11 cellular contexts compared by ENCODE assay signal in genomic region chr13:71218960-71219359, GRCh38.
DNase-seq lines count a peak whose midpoint lies in the region; ATAC-seq, FAIRE-seq and TF ChIP-seq lines count a peak whose summit lies in the region.
"Had no signal": no experiment of that assay in that cellular context is flagged by ENCODE, and none has a peak within 500 bp of the region (broad histone marks: within the 10 kb centered on the region; RNA-seq: fewer than 3 reads in every experiment).

No MANE protein-coding gene starts in this region.

- H3K4me3 ChIP-seq in A673 (ENCODE audit: low read depth, low read length, poor library complexity, severe bottlenecking) (no peak overlapping the region), endothelial cell of umbilical vein (replicated peaks in 1 of 3; ENCODE audit: insufficient read depth in 1 of 3, low read depth in 1 of 3, low read length in 3 of 3) (no peak overlapping the region)
- H3K4me3 ChIP-seq: sigmoid colon had no signal

- peak; percentile 3 for DNase-seq in A673 (ENCODE audit: low spot score)
- peak; percentile 81 for DNase-seq in NCI-H69 (lab: John Stamatoyannopoulos, UW)
- DNase-seq in endothelial cell of umbilical vein (ENCODE audit: low read depth, low spot score): peak; percentile 49
- DNase-seq in NCI-H446 (lab: John Stamatoyannopoulos, UW): no peak
- no peak for DNase-seq in activated CD4-positive, alpha-beta memory T cell treated with anti-CD3 and anti-CD28 coated beads, Interleukin-2, amount 10 ng/mL, durations not matched to agents 7 days and 5 days
- DNase-seq: CD4-positive, CD25-positive, alpha-beta regulatory T cell; sigmoid colon had no signal

- CTCF ChIA-PET in A673 (lab: Charles Lee) (no interaction called here), endothelial cell of umbilical vein (lab: Charles Lee) (no interaction called here)
- CTCF ChIA-PET in activated CD4-positive, alpha-beta memory T cell treated with anti-CD3 and anti-CD28 coated beads, Interleukin-2, amount 10 ng/mL, durations not matched to agents 7 days and 5 days (lab: Charles Lee): no interaction called here

- H3K36me3 ChIP-seq in A673 (ENCODE audit: insufficient read depth, low read length, poor library complexity, severe bottlenecking): no peaks in the 10 kb centered on the region
- no peaks in the 10 kb centered on the region for H3K36me3 ChIP-seq in endothelial cell of umbilical vein (ENCODE audit: control insufficient read depth in 2 of 2, extremely low read depth in 1 of 2, insufficient read depth in 2 of 2, low read length in 2 of 2)
- H3K36me3 ChIP-seq: sigmoid colon had no signal

- H3K79me2 ChIP-seq in endothelial cell of umbilical vein (ENCODE audit: control insufficient read depth, insufficient read depth, low read length): no peaks in the 10 kb centered on the region

- H3K27ac ChIP-seq in A673 (ENCODE audit: low read depth, low read length, poor library complexity, severe bottlenecking) (no peak overlapping the region), endothelial cell of umbilical vein (ENCODE audit: insufficient read depth, low read depth, low read length) (no peak overlapping the region)
- H3K27ac ChIP-seq: sigmoid colon had no signal

- BruUV-seq in A673 (replicated peaks; lab: Mats Ljungman, UMichigan) (no TSS peak), endothelial cell of umbilical vein (replicated peaks; lab: Mats Ljungman, UMichigan) (no TSS peak)

- no peaks in the 10 kb centered on the region for H3K4me1 Mint-ChIP-seq in stimulated activated memory B cell treated with anti-CD40 and anti-IgM and Interleukin-4, amounts not matched to agents 10 μg/mL and 1 μg/mL and 100 μg/mL, for 72 hours
- no peaks in the 10 kb centered on the region for H3K4me1 Mint-ChIP-seq in activated CD4-positive, alpha-beta memory T cell treated with anti-CD3 and anti-CD28 coated beads, Interleukin-2, amount 10 ng/mL, durations not matched to agents 7 days and 5 days
- H3K4me1 Mint-ChIP-seq: CD4-positive, CD25-positive, alpha-beta regulatory T cell had no signal

- H3K4me3 Mint-ChIP-seq in stimulated activated memory B cell treated with anti-CD40 and anti-IgM and Interleukin-4, amounts not matched to agents 10 μg/mL and 1 μg/mL and 100 μg/mL, for 72 hours: no peak overlapping the region
- no peak overlapping the region for H3K4me3 Mint-ChIP-seq in activated CD4-positive, alpha-beta memory T cell treated with anti-CD3 and anti-CD28 coated beads, Interleukin-2, amount 10 ng/mL, durations not matched to agents 7 days and 5 days
- H3K4me3 Mint-ChIP-seq: CD4-positive, CD25-positive, alpha-beta regulatory T cell had no signal

- no peak overlapping the region for H3K9ac ChIP-seq in endothelial cell of umbilical vein (replicated peaks; ENCODE audit: extremely low read depth, insufficient read depth, low read length)

- ATAC-seq in GM18868 (IDR thresholded peaks at IDR 0.05; ENCODE audit: unreplicated experiment): peak; percentile 60
- no peak for ATAC-seq in stimulated activated memory B cell treated with anti-CD40 and anti-IgM and Interleukin-4, amounts not matched to agents 10 μg/mL and 1 μg/mL and 100 μg/mL, for 72 hours
- no peak for ATAC-seq in HG03196 (IDR thresholded peaks at IDR 0.05; ENCODE audit: unreplicated experiment)

- dilution Hi-C loops in endothelial cell of umbilical vein (cut with MboI; ENCODE audit: extremely low pct_ligation_motif_present, low sequenced_read_pairs): no loop called here

- POLR2A ChIA-PET in A673 (lab: Charles Lee; ENCODE audit: low non-redundant PET): no interaction called here
- POLR2A ChIA-PET in endothelial cell of umbilical vein (lab: Charles Lee): no interaction called here
- POLR2A ChIA-PET in activated CD4-positive, alpha-beta memory T cell treated with anti-CD3 and anti-CD28 coated beads, Interleukin-2, amount 10 ng/mL, durations not matched to agents 7 days and 5 days (lab: Charles Lee): no interaction called here

- FAIRE-seq in endothelial cell of umbilical vein (lab: Jason Lieb, UNC): no peak
- FAIRE-seq: keratinocyte had no signal

- H3K27me3 ChIP-seq in A673 (replicated peaks; ENCODE audit: insufficient read depth, low read depth, low read length, poor library complexity) (peaks cover 9% of the 10 kb centered on the region), endothelial cell of umbilical vein (ENCODE audit: control insufficient read depth in 2 of 2, insufficient read depth in 2 of 2, low read length in 2 of 2) (no peaks in the 10 kb centered on the region)
- H3K27me3 ChIP-seq: sigmoid colon had no signal

- no peak overlapping the region for H2AFZ ChIP-seq in endothelial cell of umbilical vein (ENCODE audit: low read depth, low read length)

- H3K9me1 ChIP-seq in endothelial cell of umbilical vein (replicated peaks; ENCODE audit: control insufficient read depth, extremely low read depth, insufficient read depth, low read length): no peaks in the 10 kb centered on the region

- intact Hi-C loops in A673 (cut with micrococcal nuclease; ENCODE audit: unreplicated experiment) (no loop called here), endothelial cell of umbilical vein (cut with micrococcal nuclease) (loop anchor here (5.0 to 10.0 kb wide), 2 partner anchors 494 to 597 kb away; no protein-coding TSS in a partner anchor)

- no peaks in the 10 kb centered on the region for H3K36me3 Mint-ChIP-seq in stimulated activated memory B cell treated with anti-CD40 and anti-IgM and Interleukin-4, amounts not matched to agents 10 μg/mL and 1 μg/mL and 100 μg/mL, for 72 hours
- H3K36me3 Mint-ChIP-seq in activated CD4-positive, alpha-beta memory T cell treated with anti-CD3 and anti-CD28 coated beads, Interleukin-2, amount 10 ng/mL, durations not matched to agents 7 days and 5 days (ENCODE audit: low read depth): no peaks in the 10 kb centered on the region
- H3K36me3 Mint-ChIP-seq: CD4-positive, CD25-positive, alpha-beta regulatory T cell had no signal

- peaks cover 3% of the 10 kb centered on the region for H3K9me3 Mint-ChIP-seq in stimulated activated memory B cell treated with anti-CD40 and anti-IgM and Interleukin-4, amounts not matched to agents 10 μg/mL and 1 μg/mL and 100 μg/mL, for 72 hours
- no peaks in the 10 kb centered on the region for H3K9me3 Mint-ChIP-seq in activated CD4-positive, alpha-beta memory T cell treated with anti-CD3 and anti-CD28 coated beads, Interleukin-2, amount 10 ng/mL, durations not matched to agents 7 days and 5 days

- no peaks in the 10 kb centered on the region for H3K9me3 ChIP-seq in A673 (ENCODE audit: low read depth, low read length, poor library complexity, severe bottlenecking)
- H3K9me3 ChIP-seq in endothelial cell of umbilical vein (replicated peaks; ENCODE audit: control insufficient read depth, insufficient read depth, low read length): no peaks in the 10 kb centered on the region
- H3K9me3 ChIP-seq: sigmoid colon had no signal

- no peaks in the 10 kb centered on the region for H3K27me3 Mint-ChIP-seq in stimulated activated memory B cell treated with anti-CD40 and anti-IgM and Interleukin-4, amounts not matched to agents 10 μg/mL and 1 μg/mL and 100 μg/mL, for 72 hours
- H3K27me3 Mint-ChIP-seq in activated CD4-positive, alpha-beta memory T cell treated with anti-CD3 and anti-CD28 coated beads, Interleukin-2, amount 10 ng/mL, durations not matched to agents 7 days and 5 days: no peaks in the 10 kb centered on the region
- H3K27me3 Mint-ChIP-seq: CD4-positive, CD25-positive, alpha-beta regulatory T cell had no signal

- TF ChIP-seq CTCF in A673 (conservative IDR thresholded peaks at IDR 0.05; ENCODE audit: low read depth, low read length): no peak; the same call in 1 of the 2 replicates
- no peak for TF ChIP-seq CTCF in endothelial cell of umbilical vein (IDR thresholded peaks at IDR 0.05; ENCODE audit: extremely low read depth in 1 of 2, insufficient read depth in 1 of 2, low read depth in 1 of 2, low read length in 2 of 2)

- TF ChIP-seq POLR2A in endothelial cell of umbilical vein (IDR thresholded peaks at IDR 0.05; ENCODE audit: low read depth, low read length): no peak

- H3K4me1 ChIP-seq in A673 (ENCODE audit: insufficient read depth, low read length, poor library complexity, severe bottlenecking): no peaks in the 10 kb centered on the region
- H3K4me1 ChIP-seq in endothelial cell of umbilical vein (ENCODE audit: control insufficient read depth, extremely low read depth, insufficient read depth, low read length): peaks cover 2% of the 10 kb centered on the region
- H3K4me1 ChIP-seq: sigmoid colon had no signal

- H4K20me1 ChIP-seq in endothelial cell of umbilical vein (replicated peaks; ENCODE audit: control insufficient read depth, extremely low read depth, insufficient read depth, low read length): no peaks in the 10 kb centered on the region

- no peak overlapping the region for H3K27ac Mint-ChIP-seq in stimulated activated memory B cell treated with anti-CD40 and anti-IgM and Interleukin-4, amounts not matched to agents 10 μg/mL and 1 μg/mL and 100 μg/mL, for 72 hours
- H3K27ac Mint-ChIP-seq in activated CD4-positive, alpha-beta memory T cell treated with anti-CD3 and anti-CD28 coated beads, Interleukin-2, amount 10 ng/mL, durations not matched to agents 7 days and 5 days: no peak overlapping the region
- H3K27ac Mint-ChIP-seq: CD4-positive, CD25-positive, alpha-beta regulatory T cell had no signal

- no peak overlapping the region for H3K4me2 ChIP-seq in endothelial cell of umbilical vein (ENCODE audit: insufficient read depth, low read length)

TF ChIP-seq in endothelial cell of umbilical vein, 7 proteins besides CTCF, POLR2A, EP300 and RAD21:
- TF ChIP-seq POLR2AphosphoS5 (IDR thresholded peaks at IDR 0.05; ENCODE audit: insufficient read depth, low read depth, low read length): no peak
- TF ChIP-seq MAX (IDR thresholded peaks at IDR 0.05; ENCODE audit: insufficient read depth, insufficient read length): no peak

Comparison
In these comparisons a context has a peak if more than half of its experiments do, and no peak if none do; other contexts are left out.
1. DNase-seq: peak in A673 (single experiment), NCI-H69 (single experiment) and endothelial cell of umbilical vein (single experiment); none in NCI-H446 (0 of 2) and activated CD4-positive, alpha-beta memory T cell treated with anti-CD3 and anti-CD28 coated beads, Interleukin-2, amount 10 ng/mL, durations not matched to agents 7 days and 5 days (single experiment).